10 cellular contexts compared by ENCODE assay signal in genomic region chr16:20897897-20898296, GRCh38. TPM values are rescaled to one million over a fixed set of nuclear protein-coding genes. Genes with fewer than 3 reads are reported as not detected.
A peak's percentile ranks its signal among the peaks of the same experiment; 100 is the strongest.
DNase-seq lines count a peak whose midpoint lies in the region; ATAC-seq, FAIRE-seq and TF ChIP-seq lines count a peak whose summit lies in the region.
"Had no signal": no experiment of that assay in that cellular context is flagged by ENCODE, and none has a peak within 500 bp of the region (broad histone marks: within the 10 kb centered on the region; RNA-seq: fewer than 3 reads in every experiment).

No MANE protein-coding gene starts in this region.

- dilution Hi-C loops in endothelial cell of umbilical vein (cut with MboI; ENCODE audit: extremely low pct_ligation_motif_present, low sequenced_read_pairs), result no loop called here

- no peaks in the 10 kb centered on the region for H3K9me1 ChIP-seq in endothelial cell of umbilical vein (replicated peaks; ENCODE audit: control insufficient read depth, extremely low read depth, insufficient read depth, low read length)

- H3K4me3 ChIP-seq in endothelial cell of umbilical vein (replicated peaks in 1 of 3; ENCODE audit: insufficient read depth in 1 of 3, low read depth in 1 of 3, low read length in 3 of 3), result peak overlapping the region in 2 of 3 experiments; percentile 83 to 96

- H3K4me1 Mint-ChIP-seq in nephron, result peaks cover 39% of the 10 kb centered on the region

- no peaks in the 10 kb centered on the region for H3K27me3 Mint-ChIP-seq in nephron (ENCODE audit: low read depth)

- H4K20me1 ChIP-seq in endothelial cell of umbilical vein (replicated peaks; ENCODE audit: control insufficient read depth, extremely low read depth, insufficient read depth, low read length), result no peaks in the 10 kb centered on the region

- intact Hi-C loops in endothelial cell of umbilical vein (cut with micrococcal nuclease), result no loop called here

- peaks cover 88% of the 10 kb centered on the region for H3K79me2 ChIP-seq in endothelial cell of umbilical vein (ENCODE audit: control insufficient read depth, insufficient read depth, low read length)

- H3K36me3 ChIP-seq in endothelial cell of umbilical vein (ENCODE audit: control insufficient read depth in 2 of 2, extremely low read depth in 1 of 2, insufficient read depth in 2 of 2, low read length in 2 of 2), result peaks cover 7 to 23% of the 10 kb centered on the region in 2 experiments

- H3K27ac Mint-ChIP-seq in nephron, result peak overlapping the region; percentile 99

- no peak for ATAC-seq in HG03565 (IDR thresholded peaks at IDR 0.05; ENCODE audit: unreplicated experiment)
- no peak for ATAC-seq in GM18867 (IDR thresholded peaks at IDR 0.05; ENCODE audit: unreplicated experiment)

- peaks cover 16% of the 10 kb centered on the region for H3K36me3 Mint-ChIP-seq in nephron (ENCODE audit: low read depth)

- FAIRE-seq in endothelial cell of umbilical vein (lab: Jason Lieb, UNC), result no peak

- peak overlapping the region; percentile 81 for H3K27ac ChIP-seq in endothelial cell of umbilical vein (ENCODE audit: insufficient read depth, low read depth, low read length)

- POLR2A ChIA-PET in endothelial cell of umbilical vein (lab: Charles Lee), result interaction anchor here (1.1 kb wide), 1 partner anchor 44 kb away, joined by 3 read pairs; no protein-coding TSS in a partner anchor

- peak overlapping the region; percentile 90 to 91 (median 90) for H3K4me3 Mint-ChIP-seq in nephron

- peak; percentile 37 for TF ChIP-seq POLR2A in endothelial cell of umbilical vein (IDR thresholded peaks at IDR 0.05; ENCODE audit: low read depth, low read length)

- TF ChIP-seq CTCF in endothelial cell of umbilical vein (IDR thresholded peaks at IDR 0.05; ENCODE audit: extremely low read depth in 1 of 2, insufficient read depth in 1 of 2, low read depth in 1 of 2, low read length in 2 of 2) (no peak), nephron (IDR thresholded peaks at IDR 0.05; ENCODE audit: unreplicated experiment in 3 of 3) (no peak)

- peak overlapping the region; percentile 92 for H3K4me2 ChIP-seq in endothelial cell of umbilical vein (ENCODE audit: insufficient read depth, low read length)

- peaks cover 35% of the 10 kb centered on the region for H3K4me1 ChIP-seq in endothelial cell of umbilical vein (ENCODE audit: control insufficient read depth, extremely low read depth, insufficient read depth, low read length)

- no TSS peak for BruUV-seq in endothelial cell of umbilical vein (replicated peaks; lab: Mats Ljungman, UMichigan)

- no peaks in the 10 kb centered on the region for H3K27me3 ChIP-seq in endothelial cell of umbilical vein (ENCODE audit: control insufficient read depth in 2 of 2, insufficient read depth in 2 of 2, low read length in 2 of 2)

- peak overlapping the region; percentile 94 for H3K9ac ChIP-seq in endothelial cell of umbilical vein (replicated peaks; ENCODE audit: extremely low read depth, insufficient read depth, low read length)

- no peak overlapping the region for H2AFZ ChIP-seq in endothelial cell of umbilical vein (ENCODE audit: low read depth, low read length)

- no peaks in the 10 kb centered on the region for H3K9me3 Mint-ChIP-seq in nephron

- H3K9me3 ChIP-seq in endothelial cell of umbilical vein (replicated peaks; ENCODE audit: control insufficient read depth, insufficient read depth, low read length), result no peaks in the 10 kb centered on the region

- DNase-seq in CD1c-positive myeloid dendritic cell (ENCODE audit: extremely low spot score) (peak; percentile 75), NCI-H226 (peak; percentile 85), endothelial cell of umbilical vein (ENCODE audit: low read depth, low spot score) (no peak), occipital lobe (lab: John Stamatoyannopoulos, UW) (no peak), amniotic stem cell (lab: John Stamatoyannopoulos, UW) (no peak)
- DNase-seq: NCI-H524, T-helper 9 cell had no signal

- CTCF ChIA-PET in endothelial cell of umbilical vein (lab: Charles Lee), result interaction anchor here (0.9 to 3.6 kb wide), 6 partner anchors 11 to 261 kb away, joined by 3 to 33 read pairs (median 4); no protein-coding TSS in a partner anchor

TF ChIP-seq in endothelial cell of umbilical vein, 7 proteins besides CTCF, POLR2A, EP300 and RAD21:
- TF ChIP-seq GATA2 (IDR thresholded peaks at IDR 0.05; ENCODE audit: insufficient read depth, insufficient read length, low read depth, low read length), result no peak
- TF ChIP-seq EZH2 (IDR thresholded peaks at IDR 0.05; ENCODE audit: borderline replicate concordance, low read depth, low read length, severe bottlenecking), result no peak
- no peak for TF ChIP-seq MYC (IDR thresholded peaks at IDR 0.05; ENCODE audit: low read depth, low read length)
- TF ChIP-seq POLR2AphosphoS5 (IDR thresholded peaks at IDR 0.05; ENCODE audit: insufficient read depth, low read depth, low read length), result no peak
- TF ChIP-seq JUN (IDR thresholded peaks at IDR 0.05; ENCODE audit: borderline replicate concordance, insufficient read depth, insufficient read length, low read depth), result no peak
- no peak for TF ChIP-seq FOS (IDR thresholded peaks at IDR 0.05; ENCODE audit: borderline replicate concordance, insufficient read depth, low read length)
- TF ChIP-seq MAX (IDR thresholded peaks at IDR 0.05; ENCODE audit: insufficient read depth, insufficient read length), result no peak

RNA-seq across cellular contexts. Expression of gene DCUN1D3, which starts 2.3 kb away (rescaled TPM):
- total RNA-seq in endothelial cell of umbilical vein (35.0 and 39.6 TPM in 2 replicates), occipital lobe (18.9 TPM)
- 8.8 and 10.4 TPM in 2 replicates for polyA plus RNA-seq in endothelial cell of umbilical vein
- 13.5 and 14.2 TPM in 2 replicates for polyA plus RNA-seq in endothelial cell of umbilical vein (2011; cell fraction: cytosol; rRNA removed)
- 28.5 and 31.3 TPM in 2 replicates for polyA plus RNA-seq in endothelial cell of umbilical vein (2011; cell fraction: nucleus; rRNA removed)
- polyA plus RNA-seq in endothelial cell of umbilical vein (2012), result 15.7 and 16.5 TPM in 2 replicates
- 40.9 and 43.9 TPM in 2 replicates for polyA minus RNA-seq in endothelial cell of umbilical vein
- polyA minus RNA-seq in endothelial cell of umbilical vein (2011; cell fraction: cytosol; rRNA and poly(A)+ RNA removed), result 1.6 TPM
- polyA minus RNA-seq in endothelial cell of umbilical vein (2011; cell fraction: nucleus; rRNA and poly(A)+ RNA removed), result 40.7 and 47.7 TPM in 2 replicates

RNA-seq across cellular contexts. Expression of gene LYRM1, which starts 2.7 kb away (rescaled TPM):
- total RNA-seq in endothelial cell of umbilical vein (28.4 and 29.1 TPM in 2 replicates), occipital lobe (66.9 TPM)
- polyA plus RNA-seq in endothelial cell of umbilical vein, result 13.8 and 20.4 TPM in 2 replicates
- polyA plus RNA-seq in endothelial cell of umbilical vein (2011; cell fraction: cytosol; rRNA removed), result 34.3 and 34.7 TPM in 2 replicates
- polyA plus RNA-seq in endothelial cell of umbilical vein (2011; cell fraction: nucleus; rRNA removed), result 16.3 and 18.2 TPM in 2 replicates
- polyA plus RNA-seq in endothelial cell of umbilical vein (2012), result 45.2 and 45.3 TPM in 2 replicates
- polyA minus RNA-seq in endothelial cell of umbilical vein, result 10.3 and 13.5 TPM in 2 replicates
- polyA minus RNA-seq in endothelial cell of umbilical vein (2011; cell fraction: cytosol; rRNA and poly(A)+ RNA removed), result 9.3 TPM
- polyA minus RNA-seq in endothelial cell of umbilical vein (2011; cell fraction: nucleus; rRNA and poly(A)+ RNA removed), result 6.7 and 7.1 TPM in 2 replicates

Comparison
In these comparisons a context has a peak if more than half of its experiments do, and no peak if none do; other contexts are left out.
1. DNase-seq: peak in CD1c-positive myeloid dendritic cell (single experiment) and NCI-H226 (single experiment); none in endothelial cell of umbilical vein (single experiment), occipital lobe (single experiment) and amniotic stem cell (single experiment).